ENCODE assay signal across 2 cellular contexts in genomic region chr6:158595223-158595622, GRCh38.
TF ChIP-seq lines count a peak whose summit lies in the region.

No MANE protein-coding gene starts in this region.

TF ChIP-seq in IMR-90, 13 proteins besides CTCF, POLR2A, EP300 and RAD21:
- TF ChIP-seq MXI1 (IDR thresholded peaks at IDR 0.05; ENCODE audit: borderline replicate concordance, low read depth, low read length), result no peak
- no peak for TF ChIP-seq MAFK (IDR thresholded peaks at IDR 0.05; ENCODE audit: low read depth, low read length)
- TF ChIP-seq SMC3 (IDR thresholded peaks at IDR 0.05; ENCODE audit: low read depth, low read length), result peak; percentile 49
- no peak for TF ChIP-seq CHD1 (IDR thresholded peaks at IDR 0.05; ENCODE audit: low read depth, low read length)
TF ChIP-seq in IMR-90: peak in this region for 1.

TF ChIP-seq in K562, 482 proteins besides CTCF, POLR2A, EP300 and RAD21:
- TF ChIP-seq IRF1 (CRISPR knock-in tag; IDR thresholded peaks at IDR 0.05; ENCODE audit: borderline replicate concordance), result no peak
- TF ChIP-seq ZNF197 (CRISPR knock-in tag; IDR thresholded peaks at IDR 0.05; ENCODE audit: low read depth), result no peak
- TF ChIP-seq CBFA2T3 (IDR thresholded peaks at IDR 0.05), result no peak
- TF ChIP-seq ZEB2 (IDR thresholded peaks at IDR 0.05), result no peak
